Comparison of ENCODE assay signal across 29 cellular contexts in the genomic region with DNA sequence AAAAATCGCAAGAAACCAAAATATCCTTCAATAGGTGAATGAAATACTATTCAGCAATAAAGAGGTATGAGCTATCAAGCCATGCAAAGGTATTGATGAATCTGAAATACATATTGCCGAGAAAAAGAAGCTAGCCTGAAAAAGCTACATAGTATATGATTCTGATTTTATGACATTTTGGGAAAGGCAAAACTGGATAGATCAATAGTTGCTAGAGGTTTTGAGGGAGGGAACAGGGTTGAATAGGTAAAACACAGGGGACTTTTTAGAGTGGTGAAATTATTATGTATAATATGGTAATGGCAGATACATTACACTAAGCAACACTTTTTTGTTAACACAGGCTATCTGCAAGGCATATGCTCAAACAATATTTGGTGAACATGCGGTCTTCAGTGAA.
"Had no signal": no experiment of that assay in that cellular context is flagged by ENCODE, and none has a peak within 500 bp of the region (broad histone marks: within the 10 kb centered on the region; RNA-seq: fewer than 3 reads in every experiment).

No MANE protein-coding gene starts in this region.

- H3K4me3 Mint-ChIP-seq: dendritic cell treated with granulocyte-macrophage colony-stimulating factor and Interleukin-4, amounts not matched to agents 40 ng/mL and 50 ng/mL, for 4 days; effector memory CD8-positive, alpha-beta T cell; endodermal cell had no signal

- H3K27ac ChIP-seq: colonic mucosa, coronary artery, dorsolateral prefrontal cortex, epithelial cell of prostate, esophagus muscularis mucosa, esophagus squamous epithelium, foreskin keratinocyte, gastrocnemius medialis, gastroesophageal sphincter, heart left ventricle, heart right ventricle, hepatocyte had no signal

- H3K36me3 ChIP-seq: colonic mucosa, esophagus muscularis mucosa, esophagus squamous epithelium, gastrocnemius medialis, gastroesophageal sphincter, heart left ventricle, heart right ventricle had no signal

- H3K27ac Mint-ChIP-seq: dendritic cell treated with granulocyte-macrophage colony-stimulating factor and Interleukin-4, amounts not matched to agents 40 ng/mL and 50 ng/mL, for 4 days; effector memory CD8-positive, alpha-beta T cell; endodermal cell had no signal

- H3K79me2 ChIP-seq: hepatocyte had no signal

- H3K4me3 ChIP-seq: colonic mucosa, coronary artery, dorsolateral prefrontal cortex, esophagus muscularis mucosa, esophagus squamous epithelium, gastrocnemius medialis, gastroesophageal sphincter, heart left ventricle, heart right ventricle, hepatocyte had no signal

- H3K9me3 Mint-ChIP-seq: dendritic cell treated with granulocyte-macrophage colony-stimulating factor and Interleukin-4, amounts not matched to agents 40 ng/mL and 50 ng/mL, for 4 days; endodermal cell had no signal

- H3K27me3 Mint-ChIP-seq: dendritic cell treated with granulocyte-macrophage colony-stimulating factor and Interleukin-4, amounts not matched to agents 40 ng/mL and 50 ng/mL, for 4 days; effector memory CD8-positive, alpha-beta T cell had no signal

- H2AFZ ChIP-seq: hepatocyte had no signal

- H3K9me3 ChIP-seq: colonic mucosa, esophagus muscularis mucosa, esophagus squamous epithelium, gastrocnemius medialis, gastroesophageal sphincter, heart left ventricle, heart right ventricle had no signal

- H3K4me2 ChIP-seq: hepatocyte had no signal

- DNase-seq: colonic mucosa; cortex of kidney; dermis blood vessel endothelial cell; dorsolateral prefrontal cortex; effector CD4-positive, alpha-beta T cell; effector CD8-positive, alpha-beta T cell; effector memory CD4-positive, alpha-beta T cell; effector memory CD8-positive, alpha-beta T cell; endodermal cell; erythroblast; esophagus squamous epithelium; foreskin fibroblast; foreskin keratinocyte; foreskin melanocyte; gastrocnemius medialis; glutamatergic neuron; head of caudate nucleus; heart left ventricle; heart right ventricle had no signal

- H3K27me3 ChIP-seq: colonic mucosa, esophagus muscularis mucosa, esophagus squamous epithelium, foreskin keratinocyte, gastrocnemius medialis, gastroesophageal sphincter, heart left ventricle, hepatocyte had no signal

- H3K4me1 ChIP-seq: colonic mucosa, esophagus squamous epithelium, foreskin keratinocyte, gastrocnemius medialis, heart left ventricle, heart right ventricle had no signal

- FAIRE-seq: colon, endometrium, endothelial cell of umbilical vein, frontal cortex had no signal
